ENCODE assay signal across 8 cellular contexts in the genomic region with DNA sequence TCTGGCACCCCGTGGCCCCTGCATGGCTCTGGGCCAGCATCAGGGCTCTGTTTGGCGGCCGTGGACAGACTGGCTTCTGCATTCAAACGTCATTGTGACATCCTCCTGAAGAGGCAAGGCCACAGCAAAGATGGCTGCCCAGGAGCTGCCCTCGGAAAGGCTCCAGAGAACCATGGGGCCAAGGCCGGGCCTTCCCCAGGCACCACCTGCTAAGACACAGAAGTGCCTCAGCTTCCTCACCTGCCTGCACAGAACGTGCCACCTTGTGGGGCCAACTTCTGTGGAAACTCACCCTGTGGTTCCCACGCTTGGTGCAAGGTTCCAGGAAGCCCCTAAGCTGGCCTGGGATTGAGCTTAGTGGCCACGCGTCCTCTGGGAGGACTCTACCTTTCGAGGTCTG.
"Had no signal": no experiment of that assay in that cellular context is flagged by ENCODE, and none has a peak within 500 bp of the region (broad histone marks: within the 10 kb centered on the region; RNA-seq: fewer than 3 reads in every experiment).

No MANE protein-coding gene starts in this region.

- H3K4me3 ChIP-seq: GM23248, K562 had no signal

- FAIRE-seq: H54, HTR-8/SVneo, K562 had no signal

- H3K27ac ChIP-seq: GM23248 had no signal

- H3K9ac ChIP-seq: GM23248 had no signal

- H3K27ac Mint-ChIP-seq: H9, HFFc6 had no signal

- H2AFZ ChIP-seq: GM23248 had no signal

- DNase-seq: GM23248, GOT3, H9, HFFc6, IMR-90 had no signal

- H3K4me3 Mint-ChIP-seq: H9, HFFc6 had no signal
